In genomic region chr19:47419037-47419783, GRCh38 we compare ENCODE assay signal across 8 cellular contexts. TPM values are rescaled to one million over a fixed set of nuclear protein-coding genes. Genes with fewer than 3 reads are reported as not detected.
DNase-seq lines count a peak whose midpoint lies in the region; ATAC-seq and TF ChIP-seq lines count a peak whose summit lies in the region.

Gene MEIS3 (minus strand): TSS chr19:47419527. CDS start chr19:47419081, 446 bp downstream.

- H3K9me3 ChIP-seq in BLaER1 (no peaks in the 10 kb centered on the region), Karpas-422 (ENCODE audit: low read length) (no peaks in the 10 kb centered on the region), neuronal stem cell (replicated peaks in 1 of 2; ENCODE audit: control insufficient read depth in 2 of 2, insufficient read depth in 1 of 2, low read depth in 1 of 2, low read length in 2 of 2) (peaks cover 0 to 2% of the 10 kb centered on the region in 2 donors)

- H3K36me3 ChIP-seq in BLaER1 (no peaks in the 10 kb centered on the region), Karpas-422 (ENCODE audit: insufficient read depth, low read length) (no peaks in the 10 kb centered on the region), neuronal stem cell (replicated peaks in 1 of 2; ENCODE audit: control insufficient read depth in 2 of 2, insufficient read depth in 2 of 2, low read length in 2 of 2) (peaks cover 4 to 24% of the 10 kb centered on the region in 2 donors)

- H4K20me1 ChIP-seq in BLaER1 (peaks cover 66% of the 10 kb centered on the region), Karpas-422 (ENCODE audit: insufficient read depth, low read depth, low read length) (peaks cover 4% of the 10 kb centered on the region; the same call in 1 of the 2 replicates)

- H3K9ac ChIP-seq in BLaER1 = no peak within 1 kb of the TSS
- peak within 1 kb of the TSS; percentile 50; the same call in 1 of the 2 replicates for H3K9ac ChIP-seq in Karpas-422 (ENCODE audit: low read length)
- peak within 1 kb of the TSS; percentile 86 for H3K9ac ChIP-seq in neuronal stem cell (ENCODE audit: low read depth, low read length, poor library complexity)

- H3K4me3 ChIP-seq in BLaER1 = peak within 1 kb of the TSS; percentile 57
- peak within 1 kb of the TSS; percentile 52; the same call in 1 of the 2 replicates for H3K4me3 ChIP-seq in Karpas-422 (ENCODE audit: low read length)
- peak within 1 kb of the TSS; percentile 35 for H3K4me3 ChIP-seq in epithelial cell of proximal tubule (ENCODE audit: low read depth, low read length)
- peak within 1 kb of the TSS; percentile 53 to 86 for H3K4me3 ChIP-seq in neuronal stem cell (ENCODE audit: low read length in 2 of 2)

- peaks cover 9% of the 10 kb centered on the region for H3K79me1 ChIP-seq in neuronal stem cell (ENCODE audit: low read depth, low read length)

- H4K8ac ChIP-seq in neuronal stem cell (ENCODE audit: low read depth, low read length) = no peak within 1 kb of the TSS

- H2BK15ac ChIP-seq in neuronal stem cell (ENCODE audit: low read length) = peak within 1 kb of the TSS; percentile 100

- H3K14ac ChIP-seq in neuronal stem cell (ENCODE audit: low read length) = peak within 1 kb of the TSS; percentile 32

- no CpG with 5 or more reads among the region's 69 CpGs for WGBS in neuronal stem cell (ENCODE audit: extremely low coverage in 2 of 2, insufficient read length in 2 of 2, insufficient replicate concordance in 1 of 2), 2 donors

- H3K27ac ChIP-seq in BLaER1 (no peak within 1 kb of the TSS), Karpas-422 (ENCODE audit: low read length) (no peak within 1 kb of the TSS), neuronal stem cell (replicated peaks; ENCODE audit: low read length) (peak within 1 kb of the TSS; percentile 42)

- H3K4me1 ChIP-seq in BLaER1 = peaks cover 51% of the 10 kb centered on the region
- no peaks in the 10 kb centered on the region for H3K4me1 ChIP-seq in Karpas-422 (ENCODE audit: low read length)
- peaks cover 46 to 47% of the 10 kb centered on the region in 2 donors for H3K4me1 ChIP-seq in neuronal stem cell (ENCODE audit: control insufficient read depth in 2 of 2, insufficient read depth in 1 of 2, low read depth in 1 of 2, low read length in 2 of 2)

- H4K91ac ChIP-seq in neuronal stem cell (ENCODE audit: low read depth, low read length, poor library complexity) = peak within 1 kb of the TSS; percentile 69

- H3K23ac ChIP-seq in neuronal stem cell (ENCODE audit: low read depth, low read length, poor library complexity) = peak within 1 kb of the TSS; percentile 16

- H2BK5ac ChIP-seq in neuronal stem cell (ENCODE audit: low read length) = peak within 1 kb of the TSS; percentile 96

- no peaks in the 10 kb centered on the region for H3K79me2 ChIP-seq in Karpas-422 (ENCODE audit: low read length)

- peak within 1 kb of the TSS; percentile 99 for H3K18ac ChIP-seq in neuronal stem cell (ENCODE audit: low read length)

- H3K27me3 ChIP-seq in BLaER1 (peaks cover 97% of the 10 kb centered on the region), Karpas-422 (ENCODE audit: low read length) (no peaks in the 10 kb centered on the region), neuronal stem cell (ENCODE audit: control insufficient read depth in 3 of 3, insufficient read depth in 3 of 3, low read depth in 1 of 3, low read length in 3 of 3) (peaks cover 0 to 25% (median 0%) of the 10 kb centered on the region in 3 experiments)

- TF ChIP-seq CTCF in epithelial cell of proximal tubule (conservative IDR thresholded peaks at IDR 0.05; ENCODE audit: low read depth, low read length) = no peak

- no peak for ATAC-seq in GM21526 (IDR thresholded peaks at IDR 0.05; ENCODE audit: low FRiP score, unreplicated experiment)
- no peak for ATAC-seq in HG03175 (IDR thresholded peaks at IDR 0.05; ENCODE audit: unreplicated experiment)

- peak within 1 kb of the TSS; percentile 78 for H3K4ac ChIP-seq in neuronal stem cell (ENCODE audit: low read length)

- H3K9me2 ChIP-seq in Karpas-422 (replicated peaks; ENCODE audit: insufficient read depth, low read length) = no peaks in the 10 kb centered on the region

- peak within 1 kb of the TSS; percentile 70 for H2AK5ac ChIP-seq in neuronal stem cell (ENCODE audit: low read depth, low read length)

- no peak within 1 kb of the TSS for H2BK12ac ChIP-seq in neuronal stem cell (ENCODE audit: low read length)

- no peak for DNase-seq in Karpas-422
- DNase-seq in epithelial cell of proximal tubule (ENCODE audit: low read depth) = no peak
- DNase-seq in neuronal stem cell (ENCODE audit: low spot score) = no peak
- no peak for DNase-seq in DMS153 (lab: John Stamatoyannopoulos, UW)
- DNase-seq in cerebellar nuclear complex (lab: John Stamatoyannopoulos, UW) = no peak

- H2AFZ ChIP-seq in Karpas-422 (ENCODE audit: low read length) (no peak within 1 kb of the TSS), neuronal stem cell (ENCODE audit: low read length) (peak within 1 kb of the TSS; percentile 83)

- H2BK120ac ChIP-seq in neuronal stem cell (ENCODE audit: low read depth, low read length) = peak within 1 kb of the TSS; percentile 97

- peak within 1 kb of the TSS; percentile 82 for H3K4me2 ChIP-seq in BLaER1
- peak within 1 kb of the TSS; percentile 47 for H3K4me2 ChIP-seq in Karpas-422 (ENCODE audit: low read depth, low read length, poor library complexity, severe bottlenecking)
- H3K4me2 ChIP-seq in neuronal stem cell (ENCODE audit: insufficient read depth, low read length, poor library complexity, severe bottlenecking) = peak within 1 kb of the TSS; percentile 98

RNA-seq across cellular contexts. Expression of gene MEIS3, which starts in this region (rescaled TPM):
- total RNA-seq in Karpas-422 (2014; rRNA removed; shearing (Covaris generic); ENCODE audit: low replicate concordance) = 3.3 and 11.2 TPM in 2 replicates
- 0.29 TPM in 1 of 2 replicates, not detected in the other for total RNA-seq in epithelial cell of proximal tubule
- polyA plus RNA-seq in neuronal stem cell (2013, experiment 1 of 2) = 110 TPM
- 102 TPM for polyA plus RNA-seq in neuronal stem cell (2013, experiment 2 of 2)

Comparison
In these comparisons a context has a peak if more than half of its experiments do, and no peak if none do; other contexts are left out.
1. H3K4me2 ChIP-seq: peak in every context shown above with its lines; median percentile 98 in neuronal stem cell; 82 in BLaER1; 47 in Karpas-422.